In the genomic region with DNA sequence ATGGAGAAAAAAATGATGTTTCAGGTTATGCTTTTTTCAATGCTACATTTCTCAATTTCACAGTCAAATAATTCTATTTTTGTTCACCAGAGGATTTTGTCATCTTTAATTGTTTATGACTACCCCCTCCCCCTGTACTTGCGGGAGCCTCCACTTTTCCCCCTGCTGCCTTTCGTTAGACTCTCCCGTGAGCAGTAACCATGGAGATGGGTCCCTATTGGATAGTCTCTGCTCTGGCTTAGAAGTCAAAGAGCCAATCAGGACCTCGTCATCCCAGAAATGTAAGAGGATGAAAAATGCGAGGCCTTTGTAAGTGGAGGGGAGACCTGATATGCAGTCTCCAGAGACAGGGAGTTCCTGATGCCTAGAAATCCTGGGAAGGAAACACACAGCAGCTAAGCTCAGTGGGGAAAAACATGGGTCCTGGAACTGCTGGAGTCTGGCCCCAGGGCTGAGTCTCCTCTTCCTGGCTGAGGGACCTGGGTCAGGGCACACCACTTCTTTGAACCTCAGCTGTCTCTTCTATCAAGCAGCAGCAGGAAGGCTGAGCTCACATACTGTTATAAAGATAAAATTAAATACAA, we compare ENCODE assay signal across 25 cellular contexts.
"Had no signal": no experiment of that assay in that cellular context is flagged by ENCODE, and none has a peak within 500 bp of the region (broad histone marks: within the 10 kb centered on the region; RNA-seq: fewer than 3 reads in every experiment).

No MANE protein-coding gene starts in this region.

- ATAC-seq: esophagus mucosa; gastrocnemius medialis; heart left ventricle; left colon; left ventricle myocardium superior; lower lobe of right lung; naive thymus-derived CD8-positive, alpha-beta T cell; psoas muscle; right lobe of liver; stimulated activated naive B cell treated with anti-CD40 and anti-IgM and Interleukin-4, amounts not matched to agents 10 μg/mL and 1 μg/mL and 100 μg/mL, for 72 hours had no signal

- FAIRE-seq: colon, islet of Langerhans, small intestine, urothelium cell line had no signal

- DNase-seq: dorsolateral prefrontal cortex; effector CD4-positive, alpha-beta T cell; endodermal cell; foreskin fibroblast; gastrocnemius medialis; heart left ventricle; left colon; left ventricle myocardium superior; lower lobe of right lung; naive thymus-derived CD8-positive, alpha-beta T cell; nephron progenitor cell; occipital lobe; ovary; posterior cingulate gyrus; psoas muscle; right lobe of liver; small intestine; stimulated activated CD4-positive, alpha-beta T cell treated with anti-CD3 and anti-CD28 coated beads, Interleukin-15, amount 100 ng/mL, for 24 hours; stimulated activated CD4-positive, alpha-beta T cell treated with anti-CD3 and anti-CD28 coated beads, Interleukin-2, amount 100 ng/mL, for 48 hours; stimulated activated naive B cell treated with anti-CD40 and anti-IgM and Interleukin-4, amounts not matched to agents 10 μg/mL and 1 μg/mL and 100 μg/mL, for 72 hours; upper lobe of left lung had no signal
